ENCODE assay signal across 15 cellular contexts in the genomic region with DNA sequence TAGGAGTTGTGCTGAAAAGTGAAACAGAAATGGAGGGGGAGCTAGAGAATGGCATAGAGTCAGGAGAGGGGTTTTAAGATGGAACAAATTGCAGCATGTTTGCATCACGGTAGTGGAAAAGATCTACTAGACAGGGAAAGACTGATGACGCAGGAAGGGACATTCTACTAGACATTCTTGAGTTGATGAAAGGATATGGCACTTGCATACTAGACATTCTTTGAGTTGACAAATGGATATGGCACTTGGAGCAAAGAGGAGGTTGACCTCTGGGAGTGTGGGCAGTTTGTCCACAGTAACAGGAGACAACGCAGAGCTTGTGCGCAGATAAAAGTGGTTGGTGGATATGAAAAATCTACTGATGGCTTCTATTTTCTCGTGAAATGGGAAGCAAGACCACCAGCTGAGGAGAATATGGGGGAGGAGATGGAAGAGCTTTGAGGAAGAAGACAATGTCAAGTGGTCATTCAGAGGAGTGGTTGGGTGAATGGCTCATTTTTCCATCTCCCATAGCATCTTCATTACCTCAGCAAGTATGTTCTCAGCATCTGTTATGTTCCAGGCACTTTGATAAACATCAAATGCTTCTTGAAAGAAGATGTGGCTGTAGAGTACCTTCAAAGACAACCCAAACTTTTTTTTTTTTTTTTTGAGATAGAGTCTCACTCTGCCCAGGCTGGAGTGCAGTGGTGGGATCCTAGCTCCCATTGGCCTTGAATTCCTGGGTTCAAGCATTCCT. TPM values are rescaled to one million over a fixed set of nuclear protein-coding genes. Genes with fewer than 3 reads are reported as not detected.
DNase-seq lines count a peak whose midpoint lies in the region; ATAC-seq and TF ChIP-seq lines count a peak whose summit lies in the region.
"Had no signal": no experiment of that assay in that cellular context is flagged by ENCODE, and none has a peak within 500 bp of the region (broad histone marks: within the 10 kb centered on the region; RNA-seq: fewer than 3 reads in every experiment).

No MANE protein-coding gene starts in this region.

- H3K27ac ChIP-seq in aorta (ENCODE audit: low read depth in 1 of 2, low read length in 2 of 2) = peak overlapping the region in 1 of 2 donors; percentile 42
- H3K27ac ChIP-seq: BLaER1 treated with 17β-estradiol and CSF1 and Interleukin-3, amounts not matched to agents 10 nM and 100 nM; SJCRH30 had no signal

- DNase-seq in AG20443 (ENCODE audit: low spot score) (peak; percentile 43), myocyte (ENCODE audit: low read depth) (peak; percentile 13), HT-29 (ENCODE audit: low spot score) (no peak), HUDEP-2 (lab: John Stamatoyannopoulos, UW; ENCODE audit: unreplicated experiment in 76 of 76) (no peak), aorta (no peak)
- DNase-seq: activated B cell treated with CpG ODN at 0.5 μM for 24 hours; foreskin melanocyte; NK-92 treated with Interleukin-12 subunit alpha and Interleukin-12 subunit beta, amount 100 ng/mL, for 24 hours; SJCRH30 had no signal

- no peak for ATAC-seq in GM18517 (IDR thresholded peaks at IDR 0.05; ENCODE audit: unreplicated experiment)
- no peak for ATAC-seq in aorta (ENCODE audit: low FRiP score)
- ATAC-seq: stimulated activated effector memory CD8-positive, alpha-beta T cell treated with anti-CD3 and anti-CD28 coated beads, Interleukin-12 subunit alpha, Interleukin-12 subunit beta, amount 100 ng/mL, for 72 hours had no signal

- H3K36me3 Mint-ChIP-seq in IgD-negative memory B cell (no peaks in the 10 kb centered on the region), brain (no peaks in the 10 kb centered on the region)

- no peaks in the 10 kb centered on the region for H3K9me3 ChIP-seq in aorta (ENCODE audit: control insufficient read depth, low read length)
- H3K9me3 ChIP-seq: BLaER1 treated with 17β-estradiol and CSF1 and Interleukin-3, amounts not matched to agents 10 nM and 100 nM; SJCRH30 had no signal

- H3K4me3 Mint-ChIP-seq in IgD-negative memory B cell (peak overlapping the region in 2 of 4 donors; percentile 9 to 78), brain (peak overlapping the region in 4 of 5 experiments; percentile 16 to 71 (median 48))
- H3K4me3 Mint-ChIP-seq: stimulated activated effector memory CD8-positive, alpha-beta T cell treated with anti-CD3 and anti-CD28 coated beads, Interleukin-12 subunit alpha, Interleukin-12 subunit beta, amount 100 ng/mL, for 72 hours had no signal

- H3K36me3 ChIP-seq in aorta (ENCODE audit: control insufficient read depth in 1 of 2, insufficient read depth in 2 of 2, low read length in 1 of 2) = no peaks in the 10 kb centered on the region

- H3K9me3 Mint-ChIP-seq in IgD-negative memory B cell = no peaks in the 10 kb centered on the region
- H3K9me3 Mint-ChIP-seq in brain = no peaks in the 10 kb centered on the region
- H3K9me3 Mint-ChIP-seq: activated B cell treated with CpG ODN at 0.5 μM for 24 hours; activated naive CD4-positive, alpha-beta T cell treated with anti-CD3 and anti-CD28 coated beads, Interleukin-2, amount 50 U/mL, for 24 hours; stimulated activated effector memory CD8-positive, alpha-beta T cell treated with anti-CD3 and anti-CD28 coated beads, Interleukin-12 subunit alpha, Interleukin-12 subunit beta, amount 100 ng/mL, for 72 hours had no signal

- H3K27me3 ChIP-seq in aorta (ENCODE audit: control insufficient read depth in 1 of 2, insufficient read depth in 2 of 2, low read length in 1 of 2) = no peaks in the 10 kb centered on the region
- H3K27me3 ChIP-seq: BLaER1 treated with 17β-estradiol and CSF1 and Interleukin-3, amounts not matched to agents 10 nM and 100 nM; SJCRH30 had no signal

- WGBS in aorta, 2 donors = 44 to 52% methylated on average over 5 of the region's 5 CpGs

- H3K27ac Mint-ChIP-seq in IgD-negative memory B cell (peak overlapping the region in 2 of 3 donors; percentile 17 to 59), brain (peak overlapping the region in 2 of 5 experiments; percentile 13 to 34)
- H3K27ac Mint-ChIP-seq: activated B cell treated with CpG ODN at 0.5 μM for 24 hours; activated naive CD4-positive, alpha-beta T cell treated with anti-CD3 and anti-CD28 coated beads, Interleukin-2, amount 50 U/mL, for 24 hours; stimulated activated effector memory CD8-positive, alpha-beta T cell treated with anti-CD3 and anti-CD28 coated beads, Interleukin-12 subunit alpha, Interleukin-12 subunit beta, amount 100 ng/mL, for 72 hours had no signal

- H3K4me1 Mint-ChIP-seq in IgD-negative memory B cell = peaks cover 13 to 15% (median 13%) of the 10 kb centered on the region in 3 donors
- H3K4me1 Mint-ChIP-seq in brain = peaks cover 23% of the 10 kb centered on the region

- intact Hi-C loops in aorta (cut with DNase I) = no loop called here

- H3K27me3 Mint-ChIP-seq in IgD-negative memory B cell (no peaks in the 10 kb centered on the region), brain (peaks cover 5% of the 10 kb centered on the region)
- H3K27me3 Mint-ChIP-seq: activated B cell treated with CpG ODN at 0.5 μM for 24 hours; activated naive CD4-positive, alpha-beta T cell treated with anti-CD3 and anti-CD28 coated beads, Interleukin-2, amount 50 U/mL, for 24 hours had no signal

- H3K4me3 ChIP-seq in aorta (ENCODE audit: low read length in 2 of 2) = no peak overlapping the region
- H3K4me3 ChIP-seq: BLaER1 treated with 17β-estradiol and CSF1 and Interleukin-3, amounts not matched to agents 10 nM and 100 nM; SJCRH30 had no signal

- H3K4me1 ChIP-seq in aorta (ENCODE audit: control insufficient read depth in 1 of 2, insufficient read depth in 2 of 2, low read length in 2 of 2) = no peaks in the 10 kb centered on the region

- no peak for TF ChIP-seq CTCF in brain (conservative IDR thresholded peaks at IDR 0.05)

RNA-seq across cellular contexts. Expression of a gene that starts 2.4 kb away (rescaled TPM):
- polyA plus RNA-seq in IgD-negative memory B cell = 17.8 TPM
- 28.6 TPM for polyA plus RNA-seq in brain (ENCODE audit: insufficient read depth, low read depth, low replicate concordance)
- 19.8 TPM in 2 replicates for total RNA-seq in myocyte
- 19.2 TPM for polyA plus RNA-seq in myocyte (2012)
- 30.6 and 40.1 TPM in 2 replicates for total RNA-seq in HT-29 (2014; rRNA removed; shearing (Covaris generic))
- 10 to 100 TPM; 29.9 to 60.6 TPM for total RNA-seq in aorta
- 10 to 100 TPM; 26.7 to 60.2 TPM for polyA plus RNA-seq in aorta

RNA-seq across cellular contexts. Expression of a gene that starts 44.4 kb away (rescaled TPM):
- polyA plus RNA-seq in IgD-negative memory B cell (0.20 TPM), brain (ENCODE audit: insufficient read depth, low read depth, low replicate concordance) (0.27 TPM), aorta (under 1 TPM; 0.38 to 0.51 TPM)
- total RNA-seq in myocyte (0.05 and 0.27 TPM in 2 replicates), aorta (1 to 10 TPM in 1 of 2 donors, under 1 TPM in 1; 0.69 to 1.0 TPM)
- polyA plus RNA-seq in myocyte (2012) = 0.30 TPM
- 0.23 TPM in 2 replicates for total RNA-seq in HT-29 (2014; rRNA removed; shearing (Covaris generic))

Comparison
In these comparisons a context has a peak if more than half of its experiments do, and no peak if none do; other contexts are left out.
1. DNase-seq: peak in AG20443 (single experiment) and myocyte (single experiment); none in HT-29 (single experiment), HUDEP-2 (0 of 76) and aorta (0 of 2).